In genomic region chr6:53336070-53336469, GRCh38 we compare ENCODE assay signal across 12 cellular contexts. TPM values are rescaled to one million over a fixed set of nuclear protein-coding genes. Genes with fewer than 3 reads are reported as not detected.
DNase-seq lines count a peak whose midpoint lies in the region; ATAC-seq and TF ChIP-seq lines count a peak whose summit lies in the region.
"Had no signal": no experiment of that assay in that cellular context is flagged by ENCODE, and none has a peak within 500 bp of the region (broad histone marks: within the 10 kb centered on the region; RNA-seq: fewer than 3 reads in every experiment).

No MANE protein-coding gene starts in this region.

- no peaks in the 10 kb centered on the region for H3K4me1 ChIP-seq in breast epithelium
- peaks cover 4 to 7% of the 10 kb centered on the region in 2 donors for H3K4me1 ChIP-seq in mucosa of rectum (ENCODE audit: control insufficient read depth in 2 of 2, insufficient read depth in 2 of 2, low read length in 2 of 2)

- H3K27me3 Mint-ChIP-seq in MCF 10A (ENCODE audit: insufficient read depth, unreplicated experiment), result no peaks in the 10 kb centered on the region
- H3K27me3 Mint-ChIP-seq in activated T-helper 1 cell treated with anti-CD3 and anti-CD28 coated beads, Interleukin-12 subunit alpha, Interleukin-12 subunit beta, Interleukin-2, Interleukin-4 antibody, amounts not matched to agents 30 ng/mL and 10 ng/mL and 1 ng/mL, durations not matched to agents 14 hours and 24 hours and 36 hours (ENCODE audit: insufficient read depth), result no peaks in the 10 kb centered on the region

- H3K9me3 Mint-ChIP-seq in MCF 10A (ENCODE audit: unreplicated experiment), result no peaks in the 10 kb centered on the region
- H3K9me3 Mint-ChIP-seq in activated T-helper 1 cell treated with anti-CD3 and anti-CD28 coated beads, Interleukin-12 subunit alpha, Interleukin-12 subunit beta, Interleukin-2, Interleukin-4 antibody, amounts not matched to agents 30 ng/mL and 10 ng/mL and 1 ng/mL, durations not matched to agents 14 hours and 24 hours and 36 hours, result no peaks in the 10 kb centered on the region

- H3K4me3 ChIP-seq in breast epithelium (peak overlapping the region in 1 of 3 donors; percentile 13), mucosa of rectum (ENCODE audit: low read length in 2 of 2) (peak overlapping the region in 1 of 2 donors; percentile 63)

- TF ChIP-seq POLR2A in breast epithelium (IDR thresholded peaks at IDR 0.05), result no peak

- CTCF ChIA-PET in MCF 10A (lab: Yijun Ruan, JAX), result interaction anchor here (1.8 kb wide), 1 partner anchor 149 kb away, joined by 6 read pairs; no protein-coding TSS in a partner anchor

- intact Hi-C loops in breast epithelium (cut with DNase I; ENCODE audit: low total_unique reads) (no loop called here), MCF 10A (cut with micrococcal nuclease) (no loop called here)
- intact Hi-C loops in activated T-helper 1 cell treated with anti-CD3 and anti-CD28 coated beads, Interleukin-12 subunit alpha, Interleukin-12 subunit beta, Interleukin-2, Interleukin-4 antibody, amounts not matched to agents 30 ng/mL and 10 ng/mL and 1 ng/mL, durations not matched to agents 14 hours and 24 hours and 36 hours (cut with micrococcal nuclease), result loop anchor here (10.0 kb wide), 1 partner anchor 941 kb away; no protein-coding TSS in a partner anchor

- H3K36me3 ChIP-seq in breast epithelium, result no peaks in the 10 kb centered on the region
- H3K36me3 ChIP-seq in mucosa of rectum (ENCODE audit: control insufficient read depth in 2 of 2, insufficient read depth in 2 of 2, low read length in 2 of 2), result no peaks in the 10 kb centered on the region

- H3K27me3 ChIP-seq in breast epithelium (no peaks in the 10 kb centered on the region), mucosa of rectum (ENCODE audit: control insufficient read depth in 2 of 2, insufficient read depth in 2 of 2, low read length in 2 of 2) (no peaks in the 10 kb centered on the region)

- peak overlapping the region; percentile 9 to 29 for H3K27ac ChIP-seq in breast epithelium
- H3K27ac ChIP-seq in mucosa of rectum (ENCODE audit: low read depth in 2 of 2, low read length in 2 of 2), result peak overlapping the region; percentile 46 to 82
- H3K27ac ChIP-seq: KMS-11 had no signal

- no peaks in the 10 kb centered on the region for H3K9me3 ChIP-seq in breast epithelium
- H3K9me3 ChIP-seq in mucosa of rectum (ENCODE audit: control insufficient read depth in 2 of 2, low read length in 2 of 2), result no peaks in the 10 kb centered on the region

- H3K9ac ChIP-seq in mucosa of rectum (ENCODE audit: low read depth in 1 of 2, low read length in 2 of 2), result no peak overlapping the region
- H3K9ac ChIP-seq: KMS-11 had no signal

- no peak for DNase-seq in breast epithelium (ENCODE audit: low spot score in 2 of 2)
- no peak for DNase-seq in MCF 10A (ENCODE audit: unreplicated experiment)
- no peak for DNase-seq in activated T-helper 1 cell treated with anti-CD3 and anti-CD28 coated beads, Interleukin-12 subunit alpha, Interleukin-12 subunit beta, Interleukin-2, Interleukin-4 antibody, amounts not matched to agents 30 ng/mL and 10 ng/mL and 1 ng/mL, durations not matched to agents 14 hours and 24 hours and 36 hours (ENCODE audit: low spot score)
- DNase-seq in AML-193 (lab: John Stamatoyannopoulos, UW), result no peak
- DNase-seq in Kasumi-1 (lab: John Stamatoyannopoulos, UW), result no peak
- DNase-seq in germinal center (ENCODE audit: low spot score), result no peak
- DNase-seq: activated gamma-delta T cell, kidney, nucleus accumbens had no signal

- POLR2A ChIA-PET in MCF 10A (lab: Yijun Ruan, JAX), result interaction anchor here (1.2 to 1.7 kb wide), 2 partner anchors 9 to 11 kb away, joined by 4 read pairs; no protein-coding TSS in a partner anchor

- peaks cover 5% of the 10 kb centered on the region for H3K36me3 Mint-ChIP-seq in MCF 10A (ENCODE audit: insufficient read depth, unreplicated experiment)
- H3K36me3 Mint-ChIP-seq in activated T-helper 1 cell treated with anti-CD3 and anti-CD28 coated beads, Interleukin-12 subunit alpha, Interleukin-12 subunit beta, Interleukin-2, Interleukin-4 antibody, amounts not matched to agents 30 ng/mL and 10 ng/mL and 1 ng/mL, durations not matched to agents 14 hours and 24 hours and 36 hours (ENCODE audit: low read depth), result peaks cover 41% of the 10 kb centered on the region

- no peak overlapping the region for H3K4me3 Mint-ChIP-seq in MCF 10A (ENCODE audit: unreplicated experiment)
- peak overlapping the region; percentile 78 for H3K4me3 Mint-ChIP-seq in activated T-helper 1 cell treated with anti-CD3 and anti-CD28 coated beads, Interleukin-12 subunit alpha, Interleukin-12 subunit beta, Interleukin-2, Interleukin-4 antibody, amounts not matched to agents 30 ng/mL and 10 ng/mL and 1 ng/mL, durations not matched to agents 14 hours and 24 hours and 36 hours

- no peak for TF ChIP-seq CTCF in breast epithelium (IDR thresholded peaks at IDR 0.05)
- TF ChIP-seq CTCF in MCF 10A (IDR thresholded peaks at IDR 0.05; ENCODE audit: unreplicated experiment), result no peak

- peaks cover 5% of the 10 kb centered on the region for H3K4me1 Mint-ChIP-seq in MCF 10A (ENCODE audit: insufficient read depth, unreplicated experiment)
- H3K4me1 Mint-ChIP-seq in activated T-helper 1 cell treated with anti-CD3 and anti-CD28 coated beads, Interleukin-12 subunit alpha, Interleukin-12 subunit beta, Interleukin-2, Interleukin-4 antibody, amounts not matched to agents 30 ng/mL and 10 ng/mL and 1 ng/mL, durations not matched to agents 14 hours and 24 hours and 36 hours (ENCODE audit: low read depth), result peaks cover 89% of the 10 kb centered on the region

- no peak for ATAC-seq in HG02759 (IDR thresholded peaks at IDR 0.05; ENCODE audit: unreplicated experiment)

- BruUV-seq in MCF 10A (replicated peaks; lab: Mats Ljungman, UMichigan), result no TSS peak

- H3K27ac Mint-ChIP-seq in MCF 10A (ENCODE audit: low read depth, unreplicated experiment), result no peak overlapping the region
- peak overlapping the region; percentile 96 for H3K27ac Mint-ChIP-seq in activated T-helper 1 cell treated with anti-CD3 and anti-CD28 coated beads, Interleukin-12 subunit alpha, Interleukin-12 subunit beta, Interleukin-2, Interleukin-4 antibody, amounts not matched to agents 30 ng/mL and 10 ng/mL and 1 ng/mL, durations not matched to agents 14 hours and 24 hours and 36 hours

RNA-seq across cellular contexts. Expression of gene ELOVL5, which starts 12.7 kb away (rescaled TPM):
- total RNA-seq in breast epithelium (100 to 1,000 TPM; 245 to 427 (median 272) TPM), MCF 10A (2022) (56.6 and 58.3 TPM in 2 replicates)
- 121 and 131 TPM in 2 replicates for total RNA-seq in activated T-helper 1 cell treated with anti-CD3 and anti-CD28 coated beads, Interleukin-12 subunit alpha, Interleukin-12 subunit beta, Interleukin-2, Interleukin-4 antibody, amounts not matched to agents 30 ng/mL and 10 ng/mL and 1 ng/mL, durations not matched to agents 14 hours and 24 hours and 36 hours
